In genomic region chr10:4947635-4948596, GRCh38 we compare ENCODE assay signal across 10 cellular contexts. TPM values are rescaled to one million over a fixed set of nuclear protein-coding genes. Genes with fewer than 3 reads are reported as not detected.
DNase-seq lines count a peak whose midpoint lies in the region; ATAC-seq and TF ChIP-seq lines count a peak whose summit lies in the region.
"Had no signal": no experiment of that assay in that cellular context is flagged by ENCODE, and none has a peak within 500 bp of the region (broad histone marks: within the 10 kb centered on the region; RNA-seq: fewer than 3 reads in every experiment).

No MANE protein-coding gene starts in this region.

- no peaks in the 10 kb centered on the region for H3K9me3 ChIP-seq in AG04450 (ENCODE audit: control insufficient read depth, insufficient read depth, low read length)

- CTCF ChIA-PET in AG04450 (lab: Charles Lee): interaction anchor here (1.5 to 3.2 kb wide), 2 partner anchors 98 to 133 kb away, joined by 5 to 21 read pairs; no protein-coding TSS in a partner anchor

- DNase-seq in AG04450 (ENCODE audit: low read depth, low spot score) (peak; percentile 87), NCI-H69 (lab: John Stamatoyannopoulos, UW) (peak; percentile 1), myocyte (ENCODE audit: low read depth) (peak; percentile 69), NCI-H1417 (lab: John Stamatoyannopoulos, UW) (no peak), NCI-H146 (lab: John Stamatoyannopoulos, UW) (no peak)
- DNase-seq in activated T-cell treated with anti-CD3 and anti-CD28 coated beads, Interleukin-2, amount 50 U/mL, for 1 hour: no peak
- DNase-seq: cortex of kidney, Karpas-422 had no signal

- no peaks in the 10 kb centered on the region for H3K27me3 ChIP-seq in AG04450 (ENCODE audit: control insufficient read depth, insufficient read depth, low read length)

- ATAC-seq in esophagus mucosa: peak; percentile 93
- no peak for ATAC-seq in GM18909 (IDR thresholded peaks at IDR 0.05; ENCODE audit: poor library complexity, unreplicated experiment)

- POLR2A ChIA-PET in AG04450 (lab: Yijun Ruan, JAX): interaction anchor here (0.6 to 1.6 kb wide), 4 partner anchors 15 to 1977 kb away, joined by 3 to 4 read pairs (median 4); partner anchors contain the start of gene AKR1C1

- no peak for TF ChIP-seq CTCF in AG04450 (IDR thresholded peaks at IDR 0.05; ENCODE audit: low read depth, low read length)

- H3K4me3 ChIP-seq in AG04450 (ENCODE audit: low read depth, low read length): no peak overlapping the region

- peak overlapping the region; percentile 81 for H3K27ac ChIP-seq in AG04450 (ENCODE audit: low read depth, low read length)

RNA-seq across cellular contexts. Expression of gene AKR1C1, which starts 15.3 kb away (rescaled TPM):
- polyA plus RNA-seq in AG04450 (2011; rRNA removed): 114 and 125 TPM in 2 replicates
- 46.3 and 49.1 TPM in 2 replicates for polyA minus RNA-seq in AG04450 (2011; rRNA and poly(A)+ RNA removed)
- total RNA-seq in esophagus mucosa: 54.2 TPM
- 38.1 and 60.1 TPM in 2 replicates for total RNA-seq in myocyte
- 42.5 TPM for polyA plus RNA-seq in myocyte (2012)

RNA-seq across cellular contexts. Expression of gene AKR1C2, which starts 55.7 kb away (rescaled TPM):
- 8.2 and 16.3 TPM in 2 replicates for polyA plus RNA-seq in AG04450 (2011; rRNA removed)
- 4.1 and 4.9 TPM in 2 replicates for polyA minus RNA-seq in AG04450 (2011; rRNA and poly(A)+ RNA removed)
- total RNA-seq in esophagus mucosa (115 TPM), myocyte (33.3 and 49.4 TPM in 2 replicates)
- 64.5 TPM for polyA plus RNA-seq in myocyte (2012)

Comparison
In these comparisons a context has a peak if more than half of its experiments do, and no peak if none do; other contexts are left out.
1. DNase-seq: peak in AG04450 (single experiment), NCI-H69 (single experiment) and myocyte (single experiment); none in activated T-cell treated with anti-CD3 and anti-CD28 coated beads, Interleukin-2, amount 50 U/mL, for 1 hour (single experiment), NCI-H1417 (0 of 3) and NCI-H146 (single experiment).